30 cellular contexts compared by ENCODE assay signal in genomic region chr7:1575809-1576208, GRCh38. TPM values are rescaled to one million over a fixed set of nuclear protein-coding genes. Genes with fewer than 3 reads are reported as not detected.
"Had no signal": no experiment of that assay in that cellular context is flagged by ENCODE, and none has a peak within 500 bp of the region (broad histone marks: within the 10 kb centered on the region; RNA-seq: fewer than 3 reads in every experiment).

No MANE protein-coding gene starts in this region.

- H3K36me3 Mint-ChIP-seq: activated CD4-positive, alpha-beta memory T cell treated with anti-CD3 and anti-CD28 coated beads for 36 hours; activated naive CD8-positive, alpha-beta T cell treated with anti-CD3 and anti-CD28 coated beads, Interleukin-2, amount 10 ng/mL, durations not matched to agents 7 days and 5 days; natural killer cell had no signal

- H3K36me3 ChIP-seq: ascending aorta, brain microvascular endothelial cell, left ventricle myocardium inferior, upper lobe of left lung had no signal

- H3K27ac ChIP-seq: ascending aorta, brain microvascular endothelial cell, coronary artery, dorsolateral prefrontal cortex, foreskin keratinocyte, heart left ventricle, left ventricle myocardium inferior, upper lobe of left lung, WERI-Rb-1 had no signal

- DNase-seq: activated CD4-positive, alpha-beta memory T cell treated with anti-CD3 and anti-CD28 coated beads for 36 hours; activated CD4-positive, alpha-beta T cell treated with anti-CD3 and anti-CD28 coated beads, Interleukin-2, amount 10 ng/mL, durations not matched to agents 24 days and 14 days; activated CD4-positive, CD25-positive, alpha-beta regulatory T cell treated with anti-CD3 and anti-CD28 coated beads, Interleukin-2, amount 50 U/mL, for 72 hours; activated CD8-positive, alpha-beta memory T cell treated with anti-CD3 and anti-CD28 coated beads, Interleukin-2, amount 50 U/mL, for 48 hours; activated gamma-delta T cell; activated naive CD4-positive, alpha-beta T cell treated with anti-CD3 and anti-CD28 coated beads, Interleukin-2, amount 10 ng/mL, durations not matched to agents 7 days and 5 days; activated naive CD8-positive, alpha-beta T cell treated with anti-CD3 and anti-CD28 coated beads, Interleukin-2, amount 10 ng/mL, durations not matched to agents 7 days and 5 days; activated T-cell treated with anti-CD3 and anti-CD28 coated beads, Interleukin-2, amount 50 U/mL, for 24 hours; brain microvascular endothelial cell; dorsolateral prefrontal cortex; foreskin keratinocyte; heart left ventricle; hypothalamus; islet precursor cell; left ventricle myocardium inferior; natural killer cell; stimulated activated CD4-positive, alpha-beta T cell treated with anti-CD3 and anti-CD28 coated beads, Interleukin-4, amount 100 ng/mL, for 1 hour; T1000; upper lobe of left lung; WERI-Rb-1 had no signal

- H3K27me3 Mint-ChIP-seq: activated CD4-positive, alpha-beta memory T cell treated with anti-CD3 and anti-CD28 coated beads for 36 hours; activated CD4-positive, alpha-beta T cell treated with anti-CD3 and anti-CD28 coated beads, Interleukin-2, amount 10 ng/mL, durations not matched to agents 24 days and 14 days; activated naive CD8-positive, alpha-beta T cell treated with anti-CD3 and anti-CD28 coated beads, Interleukin-2, amount 10 ng/mL, durations not matched to agents 7 days and 5 days; activated T-cell treated with anti-CD3 and anti-CD28 coated beads, Interleukin-2, amount 50 U/mL, for 24 hours; stimulated activated naive CD8-positive, alpha-beta T cell treated with anti-CD3 and anti-CD28 coated beads, Interleukin-15, Interleukin-2, amounts not matched to agents 100 ng/mL and 50 ng/mL, for 24 hours had no signal

- H3K9me3 Mint-ChIP-seq: activated CD4-positive, alpha-beta memory T cell treated with anti-CD3 and anti-CD28 coated beads for 36 hours; activated CD4-positive, alpha-beta T cell treated with anti-CD3 and anti-CD28 coated beads, Interleukin-2, amount 10 ng/mL, durations not matched to agents 24 days and 14 days; activated naive CD4-positive, alpha-beta T cell treated with anti-CD3 and anti-CD28 coated beads, Interleukin-2, amount 10 ng/mL, durations not matched to agents 7 days and 5 days; activated naive CD8-positive, alpha-beta T cell treated with anti-CD3 and anti-CD28 coated beads, Interleukin-2, amount 10 ng/mL, durations not matched to agents 7 days and 5 days; activated T-cell treated with anti-CD3 and anti-CD28 coated beads, Interleukin-2, amount 50 U/mL, for 24 hours; natural killer cell; stimulated activated naive CD8-positive, alpha-beta T cell treated with anti-CD3 and anti-CD28 coated beads, Interleukin-15, Interleukin-2, amounts not matched to agents 100 ng/mL and 50 ng/mL, for 24 hours; T-helper 1 cell treated with Interleukin-12 subunit alpha and Interleukin-12 subunit beta and Interleukin-4 antibody, amounts not matched to agents 30 μg/mL and 1 μg/mL, for 36 hours had no signal

- ATAC-seq: foreskin keratinocyte, heart left ventricle, natural killer cell, right cardiac atrium had no signal

- H3K4me3 ChIP-seq: ascending aorta, coronary artery, dorsolateral prefrontal cortex, heart left ventricle, left ventricle myocardium inferior, lung, upper lobe of left lung had no signal

- H3K4me1 ChIP-seq: foreskin keratinocyte had no signal

- H3K27me3 ChIP-seq: ascending aorta, brain microvascular endothelial cell, dorsolateral prefrontal cortex, foreskin keratinocyte, heart left ventricle, upper lobe of left lung had no signal

- H3K27ac Mint-ChIP-seq: activated CD4-positive, alpha-beta memory T cell treated with anti-CD3 and anti-CD28 coated beads for 36 hours; activated CD4-positive, alpha-beta T cell treated with anti-CD3 and anti-CD28 coated beads, Interleukin-2, amount 10 ng/mL, durations not matched to agents 24 days and 14 days; activated naive CD4-positive, alpha-beta T cell treated with anti-CD3 and anti-CD28 coated beads, Interleukin-2, amount 10 ng/mL, durations not matched to agents 7 days and 5 days; activated naive CD8-positive, alpha-beta T cell treated with anti-CD3 and anti-CD28 coated beads, Interleukin-2, amount 10 ng/mL, durations not matched to agents 7 days and 5 days; activated T-cell treated with anti-CD3 and anti-CD28 coated beads, Interleukin-2, amount 50 U/mL, for 24 hours; natural killer cell; stimulated activated naive CD8-positive, alpha-beta T cell treated with anti-CD3 and anti-CD28 coated beads, Interleukin-15, Interleukin-2, amounts not matched to agents 100 ng/mL and 50 ng/mL, for 24 hours; T-helper 1 cell treated with Interleukin-12 subunit alpha and Interleukin-12 subunit beta and Interleukin-4 antibody, amounts not matched to agents 30 μg/mL and 1 μg/mL, for 36 hours had no signal

- H3K4me3 Mint-ChIP-seq: activated CD4-positive, alpha-beta memory T cell treated with anti-CD3 and anti-CD28 coated beads for 36 hours; activated CD4-positive, alpha-beta T cell treated with anti-CD3 and anti-CD28 coated beads, Interleukin-2, amount 10 ng/mL, durations not matched to agents 24 days and 14 days; activated naive CD4-positive, alpha-beta T cell treated with anti-CD3 and anti-CD28 coated beads, Interleukin-2, amount 10 ng/mL, durations not matched to agents 7 days and 5 days; activated naive CD8-positive, alpha-beta T cell treated with anti-CD3 and anti-CD28 coated beads, Interleukin-2, amount 10 ng/mL, durations not matched to agents 7 days and 5 days; activated T-cell treated with anti-CD3 and anti-CD28 coated beads, Interleukin-2, amount 50 U/mL, for 24 hours; natural killer cell; stimulated activated naive CD8-positive, alpha-beta T cell treated with anti-CD3 and anti-CD28 coated beads, Interleukin-15, Interleukin-2, amounts not matched to agents 100 ng/mL and 50 ng/mL, for 24 hours; T-helper 1 cell treated with Interleukin-12 subunit alpha and Interleukin-12 subunit beta and Interleukin-4 antibody, amounts not matched to agents 30 μg/mL and 1 μg/mL, for 36 hours had no signal

- H3K9me3 ChIP-seq: ascending aorta, heart left ventricle, left ventricle myocardium inferior, upper lobe of left lung had no signal

RNA-seq across cellular contexts. Expression of gene TMEM184A, which starts 19.8 kb away (rescaled TPM):
- total RNA-seq: activated CD4-positive, alpha-beta memory T cell treated with anti-CD3 and anti-CD28 coated beads for 36 hours; activated CD4-positive, alpha-beta T cell treated with anti-CD3 and anti-CD28 coated beads, Interleukin-2, amount 10 ng/mL, durations not matched to agents 24 days and 14 days; activated CD8-positive, alpha-beta memory T cell treated with anti-CD3 and anti-CD28 coated beads for 36 hours; activated naive CD8-positive, alpha-beta T cell treated with anti-CD3 and anti-CD28 coated beads, Interleukin-2, amount 10 ng/mL, durations not matched to agents 7 days and 5 days; ascending aorta; endothelial cell of umbilical vein; mononuclear cell; skeletal muscle tissue had no signal
